1 cellular context compared by ENCODE assay signal in the genomic region with DNA sequence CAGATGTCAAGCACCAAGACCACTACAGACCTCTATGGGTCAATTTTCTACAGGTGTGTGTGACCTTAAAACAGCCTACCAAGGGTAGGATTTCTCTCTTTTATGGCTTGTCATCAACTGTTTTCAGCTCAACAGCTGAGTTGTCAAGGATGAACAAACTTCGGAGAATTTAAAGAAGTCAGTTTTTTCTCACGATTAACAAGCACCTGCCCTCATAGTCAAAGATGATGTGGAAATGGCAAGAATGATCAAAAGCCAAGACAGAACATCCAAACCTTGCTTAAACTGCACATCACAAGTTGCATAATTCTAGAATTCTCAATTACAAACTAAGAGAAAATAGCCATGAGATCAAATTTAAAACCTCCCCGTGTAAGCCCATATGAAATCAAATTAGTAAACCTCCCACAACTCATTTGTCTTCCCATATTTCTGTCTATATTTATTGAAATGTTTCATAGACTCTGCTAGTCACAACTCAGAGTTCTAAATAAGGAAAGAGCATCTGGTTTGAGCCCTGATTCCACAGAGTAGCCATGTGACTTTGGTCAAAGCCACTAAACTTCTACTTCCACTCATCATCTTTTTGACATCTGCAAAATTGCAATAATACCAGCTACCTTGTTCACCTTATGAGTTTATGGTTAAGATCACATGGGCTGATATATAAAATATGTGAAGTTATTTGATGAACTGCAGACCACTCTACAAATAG.
TF ChIP-seq lines count a peak whose summit lies in the region.

No MANE protein-coding gene starts in this region.

TF ChIP-seq in IMR-90, 13 proteins besides CTCF, POLR2A, EP300 and RAD21 (continued from another document):
- TF ChIP-seq CEBPB (IDR thresholded peaks at IDR 0.05; ENCODE audit: low read depth, low read length) (no peak), RCOR1 (IDR thresholded peaks at IDR 0.05; ENCODE audit: insufficient replicate concordance, low read length) (no peak), FOS (IDR thresholded peaks at IDR 0.05; ENCODE audit: low read depth, low read length) (no peak), SMC3 (IDR thresholded peaks at IDR 0.05; ENCODE audit: low read depth, low read length) (no peak), CHD1 (IDR thresholded peaks at IDR 0.05; ENCODE audit: low read depth, low read length) (no peak), MAZ (IDR thresholded peaks at IDR 0.05; ENCODE audit: borderline replicate concordance, low read depth, low read length) (no peak), MAFK (IDR thresholded peaks at IDR 0.05; ENCODE audit: low read depth, low read length) (no peak), MXI1 (IDR thresholded peaks at IDR 0.05; ENCODE audit: borderline replicate concordance, low read depth, low read length) (no peak), NFE2L2 (IDR thresholded peaks at IDR 0.05; ENCODE audit: low read depth, low read length) (no peak)
- TF ChIP-seq, protein P1, sequence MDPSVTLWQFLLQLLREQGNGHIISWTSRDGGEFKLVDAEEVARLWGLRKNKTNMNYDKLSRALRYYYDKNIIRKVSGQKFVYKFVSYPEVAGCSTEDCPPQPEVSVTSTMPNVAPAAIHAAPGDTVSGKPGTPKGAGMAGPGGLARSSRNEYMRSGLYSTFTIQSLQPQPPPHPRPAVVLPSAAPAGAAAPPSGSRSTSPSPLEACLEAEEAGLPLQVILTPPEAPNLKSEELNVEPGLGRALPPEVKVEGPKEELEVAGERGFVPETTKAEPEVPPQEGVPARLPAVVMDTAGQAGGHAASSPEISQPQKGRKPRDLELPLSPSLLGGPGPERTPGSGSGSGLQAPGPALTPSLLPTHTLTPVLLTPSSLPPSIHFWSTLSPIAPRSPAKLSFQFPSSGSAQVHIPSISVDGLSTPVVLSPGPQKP (IDR thresholded peaks at IDR 0.05; ENCODE audit: borderline replicate concordance, low read depth, low read length): no peak
